20 cellular contexts compared by ENCODE assay signal in the genomic region with DNA sequence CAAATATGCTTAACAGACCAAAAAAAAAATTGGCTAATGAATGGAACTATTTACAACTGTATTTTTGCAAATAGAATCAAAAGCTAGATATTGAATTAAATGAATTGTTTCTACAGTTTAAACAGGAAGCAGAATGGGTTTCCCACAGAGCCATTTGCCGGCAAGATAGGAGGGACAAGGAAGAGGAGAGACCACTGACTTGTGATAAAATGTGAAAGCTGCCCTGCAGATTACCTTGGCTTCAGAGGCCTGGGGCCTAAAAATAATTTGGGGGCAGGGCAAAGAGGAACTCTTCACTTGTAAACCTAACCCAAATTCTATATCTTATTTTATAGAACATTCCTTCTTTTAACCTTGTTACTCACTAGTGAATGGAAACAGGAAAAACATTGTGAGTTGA.
"Had no signal": no experiment of that assay in that cellular context is flagged by ENCODE, and none has a peak within 500 bp of the region (broad histone marks: within the 10 kb centered on the region; RNA-seq: fewer than 3 reads in every experiment).

No MANE protein-coding gene starts in this region.

- H3K27me3 ChIP-seq: esophagus squamous epithelium, right lobe of liver, testis, upper lobe of right lung had no signal

- H3K36me3 ChIP-seq: esophagus squamous epithelium, right lobe of liver, upper lobe of right lung had no signal

- ATAC-seq: activated CD4-positive, alpha-beta T cell treated with anti-CD3 and anti-CD28 coated beads for 36 hours; left colon; naive thymus-derived CD4-positive, alpha-beta T cell; psoas muscle; upper lobe of right lung had no signal

- H3K27me3 Mint-ChIP-seq: activated CD4-positive, alpha-beta T cell treated with anti-CD3 and anti-CD28 coated beads for 36 hours; activated naive CD8-positive, alpha-beta T cell; naive thymus-derived CD4-positive, alpha-beta T cell had no signal

- H3K9me3 ChIP-seq: esophagus squamous epithelium, psoas muscle, right lobe of liver, testis, upper lobe of right lung had no signal

- H3K4me1 ChIP-seq: right lobe of liver had no signal

- H3K27ac ChIP-seq: dorsolateral prefrontal cortex, esophagus squamous epithelium, psoas muscle, right lobe of liver, testis, upper lobe of right lung, VCaP had no signal

- DNase-seq: activated CD4-positive, alpha-beta memory T cell treated with anti-CD3 and anti-CD28 coated beads, Interleukin-2, amount 10 ng/mL, durations not matched to agents 7 days and 5 days; activated CD4-positive, alpha-beta T cell treated with anti-CD3 and anti-CD28 coated beads for 36 hours; activated gamma-delta T cell; activated T-cell treated with anti-CD3 and anti-CD28 coated beads, Interleukin-2, amount 50 U/mL, for 48 hours; anterior cingulate cortex; dorsolateral prefrontal cortex; esophagus squamous epithelium; foreskin fibroblast; left colon; naive thymus-derived CD4-positive, alpha-beta T cell; psoas muscle; right lobe of liver; stimulated activated CD4-positive, alpha-beta T cell treated with anti-CD3 and anti-CD28 coated beads, Interleukin-2, amount 100 ng/mL, for 24 hours; stimulated activated naive CD4-positive, alpha-beta T cell; T-helper 2 cell; testis; upper lobe of right lung had no signal

- H3K4me3 Mint-ChIP-seq: activated CD4-positive, alpha-beta memory T cell treated with anti-CD3 and anti-CD28 coated beads, Interleukin-2, amount 10 ng/mL, durations not matched to agents 7 days and 5 days; activated CD4-positive, alpha-beta T cell treated with anti-CD3 and anti-CD28 coated beads for 36 hours; activated naive CD8-positive, alpha-beta T cell; naive thymus-derived CD4-positive, alpha-beta T cell had no signal

- H3K4me3 ChIP-seq: dorsolateral prefrontal cortex, esophagus squamous epithelium, lung, psoas muscle, right lobe of liver, testis, upper lobe of right lung had no signal

- H3K27ac Mint-ChIP-seq: activated CD4-positive, alpha-beta memory T cell treated with anti-CD3 and anti-CD28 coated beads, Interleukin-2, amount 10 ng/mL, durations not matched to agents 7 days and 5 days; activated CD4-positive, alpha-beta T cell treated with anti-CD3 and anti-CD28 coated beads for 36 hours; activated naive CD8-positive, alpha-beta T cell had no signal
